Comparison of ENCODE assay signal across 8 cellular contexts in genomic region chr1:3746389-3746783, GRCh38. TPM values are rescaled to one million over a fixed set of nuclear protein-coding genes. Genes with fewer than 3 reads are reported as not detected.
DNase-seq lines count a peak whose midpoint lies in the region; ATAC-seq and TF ChIP-seq lines count a peak whose summit lies in the region.

No MANE protein-coding gene starts in this region.

- peak overlapping the region; percentile 83 to 93 (median 86) for H3K4me3 Mint-ChIP-seq in naive B cell

- ATAC-seq in naive B cell (ENCODE audit: low read depth in 2 of 2) (peak in 1 of 2 donors; percentile 14), GM21825 (IDR thresholded peaks at IDR 0.05; ENCODE audit: unreplicated experiment) (no peak), GM21528 (IDR thresholded peaks at IDR 0.05; ENCODE audit: low FRiP score, unreplicated experiment) (no peak)

- peaks cover 0 to 5% of the 10 kb centered on the region in 2 donors for H3K36me3 Mint-ChIP-seq in naive B cell

- no peak for DNase-seq in LNCaP clone FGC (ENCODE audit: low read depth)
- peak in 1 of 10 donors; percentile 23 for DNase-seq in dorsolateral prefrontal cortex
- DNase-seq in naive B cell, result peak; percentile 13
- DNase-seq in dedifferentiated amniotic fluid mesenchymal stem cell (ENCODE audit: extremely low spot score), result no peak
- DNase-seq in islet precursor cell, result no peak

- peak overlapping the region; percentile 85 for H3K9ac ChIP-seq in BLaER1

- no peaks in the 10 kb centered on the region for H3K9me3 Mint-ChIP-seq in naive B cell

- H3K4me1 ChIP-seq in BLaER1, result peaks cover 44% of the 10 kb centered on the region

- H3K27ac Mint-ChIP-seq in naive B cell, result peak overlapping the region in 5 of 6 donors; percentile 47 to 85 (median 74)

- H4K20me1 ChIP-seq in BLaER1, result peaks cover 46% of the 10 kb centered on the region

- H3K4me3 ChIP-seq in BLaER1 (peak overlapping the region; percentile 90), LNCaP clone FGC (ENCODE audit: low read depth, low read length) (peak overlapping the region; percentile 88), dorsolateral prefrontal cortex (peak overlapping the region; percentile 50 to 84 (median 75))

- H3K27me3 ChIP-seq in BLaER1 (no peaks in the 10 kb centered on the region), dorsolateral prefrontal cortex (no peaks in the 10 kb centered on the region)

- H3K36me3 ChIP-seq in BLaER1, result peaks cover 22% of the 10 kb centered on the region

- H3K27me3 Mint-ChIP-seq in naive B cell, result peaks cover 0 to 6% (median 0%) of the 10 kb centered on the region in 3 donors

- intact Hi-C loops in dorsolateral prefrontal cortex (cut with DNase I), result loop anchor here (2.0 to 5.0 kb wide), 2 partner anchors 46 to 50 kb away; partner anchors contain the start of gene LRRC47 (in 1 of the 2)

- peaks cover 22 to 35% (median 32%) of the 10 kb centered on the region in 3 donors for H3K4me1 Mint-ChIP-seq in naive B cell

- no peaks in the 10 kb centered on the region for H3K9me3 ChIP-seq in BLaER1

- peak overlapping the region; percentile 83 for H3K27ac ChIP-seq in BLaER1
- peak overlapping the region in 55 of 59 donors; percentile 2 to 88 (median 76) for H3K27ac ChIP-seq in dorsolateral prefrontal cortex

- peak overlapping the region; percentile 99 for H3K4me2 ChIP-seq in BLaER1

- TF ChIP-seq CTCF in LNCaP clone FGC (IDR thresholded peaks at IDR 0.05; ENCODE audit: control insufficient read depth, extremely low read depth, insufficient read depth), result no peak
- TF ChIP-seq CTCF in dorsolateral prefrontal cortex (IDR thresholded peaks at IDR 0.05 in 54 of 56, conservative IDR thresholded peaks at IDR 0.05 in 2 of 56; ENCODE audit: low read depth in 1 of 56, partially characterized antibody in 56 of 56), result no peak

RNA-seq across cellular contexts. Expression of gene CCDC27, which starts 5.9 kb away (rescaled TPM):
- under 1 TPM in 8 of 120 experiments, not detected in 112; 0.17 to 0.39 (median 0.21) TPM for total RNA-seq in dorsolateral prefrontal cortex
- not detected for polyA plus RNA-seq in naive B cell (ENCODE audit: low read depth in 6 of 6)

RNA-seq across cellular contexts. Expression of gene SMIM1, which starts 26.2 kb away (rescaled TPM):
- 10 to 100 TPM in 6 of 120 experiments, 1 to 10 TPM in 110, not detected in 4; 1.5 to 12.6 (median 5.2) TPM for total RNA-seq in dorsolateral prefrontal cortex
- 1 to 10 TPM in 3 of 6 donors, under 1 TPM in 2, not detected in 1; 0.82 to 2.2 (median 1.4) TPM for polyA plus RNA-seq in naive B cell (ENCODE audit: low read depth in 6 of 6)

RNA-seq across cellular contexts. Expression of gene LRRC47, which starts 49.9 kb away (rescaled TPM):
- 10 to 100 TPM; 39.4 to 80.6 (median 62.9) TPM for total RNA-seq in dorsolateral prefrontal cortex
- polyA plus RNA-seq in naive B cell (ENCODE audit: low read depth in 6 of 6), result 10 to 100 TPM; 13.6 to 30.8 (median 26.9) TPM
